In the genomic region with DNA sequence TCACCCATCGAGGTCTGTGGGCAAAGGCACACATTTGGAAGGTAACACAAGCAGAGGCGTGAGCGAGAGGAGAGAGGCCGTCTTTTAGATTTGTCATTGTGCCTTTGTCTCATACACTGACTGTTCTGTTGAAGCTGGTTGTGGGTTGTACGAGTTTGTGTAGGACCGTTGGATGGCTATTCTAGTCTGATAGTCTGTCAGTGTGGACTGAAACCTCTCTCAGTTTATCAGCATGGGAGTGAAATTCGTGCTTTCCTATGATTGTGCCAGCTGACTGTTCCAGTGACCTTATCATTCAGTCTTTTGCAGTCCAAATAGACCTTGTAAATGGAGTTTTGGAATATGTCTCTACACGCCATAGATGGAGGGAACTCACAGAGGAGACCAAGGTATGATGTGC, we compare ENCODE assay signal across 19 cellular contexts.
DNase-seq lines count a peak whose midpoint lies in the region; ATAC-seq and TF ChIP-seq lines count a peak whose summit lies in the region.
"Had no signal": no experiment of that assay in that cellular context is flagged by ENCODE, and none has a peak within 500 bp of the region (broad histone marks: within the 10 kb centered on the region; RNA-seq: fewer than 3 reads in every experiment).

No MANE protein-coding gene starts in this region.

- peak overlapping the region in 10 of 11 experiments; percentile 5 to 79 (median 50); a peak in 14 of 22 replicates for H3K4me2 ChIP-seq in BLaER1 treated with 17β-estradiol and CSF1 and Interleukin-3, amounts not matched to agents 10 nM and 100 nM
- H3K4me2 ChIP-seq: A549 had no signal

- 68% methylated on average over 8 of the region's 8 CpGs for WGBS in right cardiac atrium

- ATAC-seq in Right ventricle myocardium superior (ENCODE audit: poor library complexity) (peak; percentile 60), left cardiac atrium (no peak), right cardiac atrium (peak; percentile 32)
- ATAC-seq in CD4-positive, alpha-beta T cell (ENCODE audit: poor library complexity): no peak
- ATAC-seq: A549 had no signal

- no peaks in the 10 kb centered on the region for H3K36me3 Mint-ChIP-seq in CD4-positive, alpha-beta T cell (ENCODE audit: low read depth)
- no peaks in the 10 kb centered on the region for H3K36me3 Mint-ChIP-seq in CD4-positive, alpha-beta memory T cell
- H3K36me3 Mint-ChIP-seq: CD4-positive, CD25-positive, alpha-beta regulatory T cell had no signal

- H3K4me1 ChIP-seq in BLaER1 treated with 17β-estradiol and CSF1 and Interleukin-3, amounts not matched to agents 10 nM and 100 nM: peaks cover 48 to 66% (median 56%) of the 10 kb centered on the region in 10 experiments
- peaks cover 7% of the 10 kb centered on the region for H3K4me1 ChIP-seq in right cardiac atrium (ENCODE audit: control insufficient read depth, insufficient read depth, low read length)
- H3K4me1 ChIP-seq in CD4-positive, alpha-beta memory T cell (ENCODE audit: insufficient read depth, low read length): no peaks in the 10 kb centered on the region
- H3K4me1 ChIP-seq: A549, HAP-1 had no signal

- H3K4me3 ChIP-seq in BLaER1 treated with 17β-estradiol and CSF1 and Interleukin-3, amounts not matched to agents 10 nM and 100 nM: no peak overlapping the region
- H3K4me3 ChIP-seq in right cardiac atrium (ENCODE audit: low read length): no peak overlapping the region
- H3K4me3 ChIP-seq in CD4-positive, alpha-beta memory T cell (ENCODE audit: low read length in 2 of 2): no peak overlapping the region
- H3K4me3 ChIP-seq: A549, HAP-1 had no signal

- intact Hi-C loops in Right ventricle myocardium superior (cut with DNase I) (no loop called here), left cardiac atrium (cut with DNase I) (no loop called here), right cardiac atrium (cut with DNase I) (no loop called here)
- intact Hi-C loops in CD4-positive, alpha-beta T cell (cut with DNase I, micrococcal nuclease): no loop called here
- intact Hi-C loops in CD4-positive, alpha-beta memory T cell (cut with micrococcal nuclease): no loop called here

- peaks cover 0 to 31% (median 12%) of the 10 kb centered on the region in 11 experiments; a peak in 14 of 22 replicates for H3K9me3 ChIP-seq in BLaER1 treated with 17β-estradiol and CSF1 and Interleukin-3, amounts not matched to agents 10 nM and 100 nM (replicated peaks in 1 of 11)
- H3K9me3 ChIP-seq in KOPT-K1 (ENCODE audit: insufficient read depth, low read length, poor library complexity, severe bottlenecking): no peaks in the 10 kb centered on the region
- H3K9me3 ChIP-seq in right cardiac atrium (ENCODE audit: control insufficient read depth, low read length): no peaks in the 10 kb centered on the region
- no peaks in the 10 kb centered on the region for H3K9me3 ChIP-seq in CD4-positive, alpha-beta T cell (ENCODE audit: control insufficient read depth, low read length)
- H3K9me3 ChIP-seq in CD4-positive, alpha-beta memory T cell (ENCODE audit: control insufficient read depth in 1 of 2, low read length in 2 of 2): no peaks in the 10 kb centered on the region
- H3K9me3 ChIP-seq: A549, HAP-1 had no signal

- POLR2A ChIA-PET in CD4-positive, alpha-beta T cell (lab: Charles Lee): no interaction called here
- POLR2A ChIA-PET in CD4-positive, alpha-beta memory T cell (lab: Charles Lee; ENCODE audit: partially characterized antibody): interaction anchor here (1.1 kb wide), 1 partner anchor 13 kb away, joined by 3 read pairs; no protein-coding TSS in a partner anchor

- no peak overlapping the region for H3K4me3 Mint-ChIP-seq in CD4-positive, alpha-beta T cell
- H3K4me3 Mint-ChIP-seq in CD4-positive, alpha-beta memory T cell: no peak overlapping the region
- H3K4me3 Mint-ChIP-seq: CD4-positive, CD25-positive, alpha-beta regulatory T cell; HFFc6 had no signal

- no peak for TF ChIP-seq CTCF in CD4-positive, alpha-beta T cell (IDR thresholded peaks at IDR 0.05)

- CTCF ChIA-PET in CD4-positive, alpha-beta T cell (lab: Charles Lee): interaction anchor here (1.1 kb wide), 1 partner anchor 25 kb away, joined by 3 read pairs; no protein-coding TSS in a partner anchor
- CTCF ChIA-PET in CD4-positive, alpha-beta memory T cell (lab: Charles Lee; ENCODE audit: partially characterized antibody): interaction anchor here (1.3 kb wide), 1 partner anchor 11 kb away, joined by 4 read pairs; no protein-coding TSS in a partner anchor

- no peaks in the 10 kb centered on the region for H3K27me3 ChIP-seq in BLaER1 treated with 17β-estradiol and CSF1 and Interleukin-3, amounts not matched to agents 10 nM and 100 nM
- H3K27me3 ChIP-seq in right cardiac atrium (ENCODE audit: control insufficient read depth, insufficient read depth): no peaks in the 10 kb centered on the region
- H3K27me3 ChIP-seq in CD4-positive, alpha-beta T cell (ENCODE audit: control insufficient read depth, insufficient read depth, low read length): no peaks in the 10 kb centered on the region
- no peaks in the 10 kb centered on the region for H3K27me3 ChIP-seq in CD4-positive, alpha-beta memory T cell (ENCODE audit: insufficient read depth, low read length)

- H3K4me1 Mint-ChIP-seq in CD4-positive, alpha-beta T cell (ENCODE audit: low read depth): no peaks in the 10 kb centered on the region
- peaks cover 0 to 10% (median 1%) of the 10 kb centered on the region in 4 donors for H3K4me1 Mint-ChIP-seq in CD4-positive, alpha-beta memory T cell

- DNase-seq in Right ventricle myocardium superior (no peak), left cardiac atrium (no peak), right cardiac atrium (no peak), NAMALWA (ENCODE audit: low spot score) (no peak)
- DNase-seq in CD4-positive, alpha-beta T cell: no peak
- no peak for DNase-seq in CD4-positive, alpha-beta memory T cell
- DNase-seq: 8988T; Calu3; CD4-positive, CD25-positive, alpha-beta regulatory T cell; COR-L47; DMS153; DND-41; GOT3; HFFc6 had no signal

- peaks cover 0 to 30% (median 0%) of the 10 kb centered on the region in 11 experiments; a peak in 5 of 22 replicates for H4K20me1 ChIP-seq in BLaER1 treated with 17β-estradiol and CSF1 and Interleukin-3, amounts not matched to agents 10 nM and 100 nM

- no peaks in the 10 kb centered on the region for H3K27me3 Mint-ChIP-seq in CD4-positive, alpha-beta T cell
- no peaks in the 10 kb centered on the region for H3K27me3 Mint-ChIP-seq in CD4-positive, alpha-beta memory T cell
- H3K27me3 Mint-ChIP-seq: CD4-positive, CD25-positive, alpha-beta regulatory T cell had no signal

- no peak overlapping the region for H3K27ac Mint-ChIP-seq in CD4-positive, alpha-beta T cell
- peak overlapping the region in 1 of 7 donors; percentile 35 for H3K27ac Mint-ChIP-seq in CD4-positive, alpha-beta memory T cell
- H3K27ac Mint-ChIP-seq: HFFc6 had no signal

- no peak overlapping the region for H3K27ac ChIP-seq in BLaER1 treated with 17β-estradiol and CSF1 and Interleukin-3, amounts not matched to agents 10 nM and 100 nM
- peak overlapping the region; percentile 7 for H3K27ac ChIP-seq in KOPT-K1 (ENCODE audit: low read depth, low read length, poor library complexity, severe bottlenecking)
- no peak overlapping the region for H3K27ac ChIP-seq in right cardiac atrium (ENCODE audit: low read length)
- no peak overlapping the region for H3K27ac ChIP-seq in CD4-positive, alpha-beta T cell (ENCODE audit: low read depth, low read length)
- no peak overlapping the region for H3K27ac ChIP-seq in CD4-positive, alpha-beta memory T cell (ENCODE audit: low read depth, low read length)
- H3K27ac ChIP-seq: A549, C4-2B had no signal

- no peaks in the 10 kb centered on the region for H3K9me3 Mint-ChIP-seq in CD4-positive, alpha-beta T cell
- peaks cover 0 to 3% (median 0%) of the 10 kb centered on the region in 8 donors for H3K9me3 Mint-ChIP-seq in CD4-positive, alpha-beta memory T cell

- H3K36me3 ChIP-seq in BLaER1 treated with 17β-estradiol and CSF1 and Interleukin-3, amounts not matched to agents 10 nM and 100 nM: peaks cover 0 to 45% (median 5%) of the 10 kb centered on the region in 11 experiments; a peak in 12 of 22 replicates
- no peaks in the 10 kb centered on the region for H3K36me3 ChIP-seq in KOPT-K1 (ENCODE audit: insufficient read depth, low read length)
- no peaks in the 10 kb centered on the region for H3K36me3 ChIP-seq in CD4-positive, alpha-beta memory T cell (ENCODE audit: insufficient read depth, low read length)
- H3K36me3 ChIP-seq: HAP-1 had no signal

- H3K9ac ChIP-seq in BLaER1 treated with 17β-estradiol and CSF1 and Interleukin-3, amounts not matched to agents 10 nM and 100 nM: no peak overlapping the region

Comparison
In these comparisons a context has a peak if more than half of its experiments do, and no peak if none do; other contexts are left out.
1. ATAC-seq: peak in Right ventricle myocardium superior (single experiment) and right cardiac atrium (2 of 2); none in left cardiac atrium (0 of 2) and CD4-positive, alpha-beta T cell (single experiment).